In genomic region chr19:38229585-38230073, GRCh38 we compare ENCODE assay signal across 8 cellular contexts. TPM values are rescaled to one million over a fixed set of nuclear protein-coding genes. Genes with fewer than 3 reads are reported as not detected.
DNase-seq lines count a peak whose midpoint lies in the region; ATAC-seq, FAIRE-seq and TF ChIP-seq lines count a peak whose summit lies in the region.

No MANE protein-coding gene starts in this region.

- no peak overlapping the region for H3K4me3 Mint-ChIP-seq in activated naive CD4-positive, alpha-beta T cell treated with anti-CD3 and anti-CD28 coated beads, Interleukin-2, amount 10 ng/mL, durations not matched to agents 7 days and 5 days

- H3K9me3 Mint-ChIP-seq in activated naive CD4-positive, alpha-beta T cell treated with anti-CD3 and anti-CD28 coated beads, Interleukin-2, amount 10 ng/mL, durations not matched to agents 7 days and 5 days, result no peaks in the 10 kb centered on the region

- H3K27ac Mint-ChIP-seq in activated naive CD4-positive, alpha-beta T cell treated with anti-CD3 and anti-CD28 coated beads, Interleukin-2, amount 10 ng/mL, durations not matched to agents 7 days and 5 days, result no peak overlapping the region

- peaks cover 19% of the 10 kb centered on the region for H3K4me1 Mint-ChIP-seq in activated naive CD4-positive, alpha-beta T cell treated with anti-CD3 and anti-CD28 coated beads, Interleukin-2, amount 10 ng/mL, durations not matched to agents 7 days and 5 days

- no peaks in the 10 kb centered on the region for H3K36me3 Mint-ChIP-seq in activated naive CD4-positive, alpha-beta T cell treated with anti-CD3 and anti-CD28 coated beads, Interleukin-2, amount 10 ng/mL, durations not matched to agents 7 days and 5 days

- WGBS in heart left ventricle, 4 donors, result 0 to 4% (median 1%) methylated on average over 6 to 54 of the region's 54 CpGs

- no peak for FAIRE-seq in RCC 7860 (lab: Jason Lieb, UNC)

- H3K36me3 ChIP-seq in MG63 (no peaks in the 10 kb centered on the region), heart left ventricle (no peaks in the 10 kb centered on the region)

- intact Hi-C loops in heart left ventricle (cut with DNase I), result loop anchor here (5.0 to 10.0 kb wide), 8 partner anchors 82 to 335 kb away; partner anchors contain the start of genes SIPA1L3 (in 3 of the 10) and WDR87 (in 3 of the 10)

- no peak overlapping the region for H3K27ac ChIP-seq in heart left ventricle

- peaks cover 83% of the 10 kb centered on the region for H3K27me3 Mint-ChIP-seq in activated naive CD4-positive, alpha-beta T cell treated with anti-CD3 and anti-CD28 coated beads, Interleukin-2, amount 10 ng/mL, durations not matched to agents 7 days and 5 days

- H3K27me3 ChIP-seq in MG63, result peaks cover 14% of the 10 kb centered on the region; the same call in 1 of the 2 replicates
- H3K27me3 ChIP-seq in heart left ventricle, result peaks cover 15 to 64% (median 32%) of the 10 kb centered on the region in 9 donors

- no peak for TF ChIP-seq POLR2A in heart left ventricle (IDR thresholded peaks at IDR 0.05)

- H3K9me3 ChIP-seq in MG63 (no peaks in the 10 kb centered on the region), heart left ventricle (no peaks in the 10 kb centered on the region)

- ATAC-seq in GM19397 (IDR thresholded peaks at IDR 0.05; ENCODE audit: unreplicated experiment) (peak; percentile 84), heart left ventricle (peak; percentile 78 to 96 (median 92))

- H3K4me3 ChIP-seq in MG63 (no peak overlapping the region; the same call in 1 of the 2 replicates), heart left ventricle (peak overlapping the region in 9 of 12 donors; percentile 17 to 44 (median 29))

- TF ChIP-seq CTCF in heart left ventricle (IDR thresholded peaks at IDR 0.05), result peak in 2 of 12 donors; percentile 13 to 15

- CTCF ChIA-PET in activated naive CD4-positive, alpha-beta T cell treated with anti-CD3 and anti-CD28 coated beads, Interleukin-2, amount 10 ng/mL, durations not matched to agents 7 days and 5 days (lab: Charles Lee), result no interaction called here

- peaks cover 7 to 14% (median 11%) of the 10 kb centered on the region in 12 donors for H3K4me1 ChIP-seq in heart left ventricle

- peak; percentile 96 for DNase-seq in Ammon's horn (ENCODE audit: low spot score)
- DNase-seq in MG63, result peak; percentile 88
- DNase-seq in SK-N-DZ (ENCODE audit: low spot score), result peak; percentile 93
- peak; percentile 79 for DNase-seq in activated naive CD4-positive, alpha-beta T cell treated with anti-CD3 and anti-CD28 coated beads, Interleukin-2, amount 10 ng/mL, durations not matched to agents 7 days and 5 days
- DNase-seq in heart left ventricle, result peak; percentile 66 to 84 (median 80)
- DNase-seq in retina, result peak; percentile 87
- no peak for DNase-seq in RCC 7860 (ENCODE audit: low spot score)

RNA-seq across cellular contexts. Expression of gene DPF1, which starts 5.6 kb away (rescaled TPM):
- total RNA-seq in MG63 (2014; rRNA removed; shearing (Covaris generic); ENCODE audit: low replicate concordance), result 6.9 and 7.0 TPM in 2 replicates
- polyA plus RNA-seq in SK-N-DZ (2014; cell fraction: cytosol; rRNA removed), result 30.6 and 40.8 TPM in 2 replicates
- polyA plus RNA-seq in SK-N-DZ (2014; cell fraction: nucleus; rRNA removed), result 50.0 and 51.9 TPM in 2 replicates
- total RNA-seq in heart left ventricle, result 1 to 10 TPM in 1 of 9 donors, under 1 TPM in 6, not detected in 2; 0.11 to 1.2 (median 0.37) TPM
- under 1 TPM; 0.12 to 0.23 TPM for polyA plus RNA-seq in heart left ventricle

RNA-seq across cellular contexts. Expression of gene PPP1R14A, which starts 26.5 kb away (rescaled TPM):
- total RNA-seq in MG63 (2014; rRNA removed; shearing (Covaris generic); ENCODE audit: low replicate concordance), result 1.0 TPM in 1 of 2 replicates, not detected in the other
- 2.0 and 3.5 TPM in 2 replicates for polyA plus RNA-seq in SK-N-DZ (2014; cell fraction: cytosol; rRNA removed)
- 5.1 and 10.4 TPM in 2 replicates for polyA plus RNA-seq in SK-N-DZ (2014; cell fraction: nucleus; rRNA removed)
- total RNA-seq in heart left ventricle, result 10 to 100 TPM; 13.0 to 88.5 (median 25.3) TPM
- polyA plus RNA-seq in heart left ventricle, result 10 to 100 TPM; 18.2 to 83.1 TPM

RNA-seq across cellular contexts. Expression of gene SPINT2, which starts 34.7 kb away (rescaled TPM):
- 1.8 and 7.7 TPM in 2 replicates for total RNA-seq in MG63 (2014; rRNA removed; shearing (Covaris generic); ENCODE audit: low replicate concordance)
- 1.6 and 2.1 TPM in 2 replicates for polyA plus RNA-seq in SK-N-DZ (2014; cell fraction: cytosol; rRNA removed)
- polyA plus RNA-seq in SK-N-DZ (2014; cell fraction: nucleus; rRNA removed), result 1.4 and 1.8 TPM in 2 replicates
- total RNA-seq in heart left ventricle, result 10 to 100 TPM in 7 of 9 donors, 1 to 10 TPM in 2; 3.5 to 27.7 (median 15.9) TPM
- polyA plus RNA-seq in heart left ventricle, result 10 to 100 TPM in 1 of 2 donors, 1 to 10 TPM in 1; 3.6 to 11.3 TPM
